ENCODE assay signal across 10 cellular contexts in the genomic region with DNA sequence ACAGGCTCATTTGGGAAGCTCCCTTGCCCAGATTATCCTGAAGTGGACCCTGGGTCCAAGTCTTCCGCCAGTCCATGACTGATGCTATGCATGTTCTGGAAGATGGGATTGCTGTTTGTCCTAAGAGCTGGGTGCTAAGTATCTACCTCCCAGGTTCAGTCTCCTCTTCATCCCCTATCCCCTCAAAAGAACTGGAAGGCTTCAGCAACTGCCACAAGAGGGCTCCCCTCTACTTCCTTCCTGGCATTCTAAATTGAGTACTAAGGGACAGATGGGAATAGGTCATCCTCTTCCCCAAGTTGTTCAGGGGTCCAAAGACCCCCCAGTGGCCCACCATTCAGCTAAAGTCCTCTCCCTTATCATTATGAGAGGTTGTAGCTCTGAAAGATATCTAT. TPM values are rescaled to one million over a fixed set of nuclear protein-coding genes. Genes with fewer than 3 reads are reported as not detected.
DNase-seq lines count a peak whose midpoint lies in the region; ATAC-seq and TF ChIP-seq lines count a peak whose summit lies in the region.
"Had no signal": no experiment of that assay in that cellular context is flagged by ENCODE, and none has a peak within 500 bp of the region (broad histone marks: within the 10 kb centered on the region; RNA-seq: fewer than 3 reads in every experiment).

No MANE protein-coding gene starts in this region.

- no peak for ATAC-seq in GM18519 (IDR thresholded peaks at IDR 0.05; ENCODE audit: low FRiP score, unreplicated experiment)

- no peak overlapping the region for H3K9ac ChIP-seq in GM23248

- H3K9me2 ChIP-seq in GM23248 (ENCODE audit: insufficient read depth) = no peaks in the 10 kb centered on the region

- H3K9me3 ChIP-seq in GM23248 (ENCODE audit: low read depth) = no peaks in the 10 kb centered on the region

- no peak overlapping the region for H2AFZ ChIP-seq in GM23248

- no peak overlapping the region for H3K4me2 ChIP-seq in GM23248 (ENCODE audit: unreplicated experiment)

- no peak for DNase-seq in AG09319 (ENCODE audit: extremely low read depth, low read depth)
- peak; percentile 37 for DNase-seq in ELR (ENCODE audit: low read depth)
- DNase-seq in SW480 (ENCODE audit: low spot score) = peak; percentile 35
- peak; percentile 40 for DNase-seq in iPS-NIHi11 (ENCODE audit: low spot score)
- no peak for DNase-seq in COLO829 (ENCODE audit: low spot score)
- DNase-seq in dorsolateral prefrontal cortex = no peak
- DNase-seq in GM23248 = no peak
- DNase-seq: foreskin melanocyte had no signal

- no peaks in the 10 kb centered on the region for H4K20me1 ChIP-seq in GM23248 (ENCODE audit: insufficient read depth)

- no peak overlapping the region for H3K4me3 ChIP-seq in dorsolateral prefrontal cortex
- no peak overlapping the region for H3K4me3 ChIP-seq in GM23248

- H3K79me2 ChIP-seq in GM23248 (ENCODE audit: insufficient read depth) = peaks cover 32% of the 10 kb centered on the region

- H3K4me1 ChIP-seq in GM23248 (ENCODE audit: insufficient read depth) = no peaks in the 10 kb centered on the region

- H3K27ac ChIP-seq in dorsolateral prefrontal cortex (no peak overlapping the region), GM23248 (no peak overlapping the region)

- 93 to 100% methylated on average over 1 of the region's 1 CpG for WGBS in GM23248 (ENCODE audit: low coverage in 1 of 2, low lambda C conversion rate in 2 of 2, missing lambda C conversion rate in 2 of 2), 2 experiments

- in situ Hi-C loops in GM23248 (cut with MboI) = no loop called here

- intact Hi-C loops in dorsolateral prefrontal cortex (cut with DNase I) = no loop called here

- H3K27me3 ChIP-seq in dorsolateral prefrontal cortex (no peaks in the 10 kb centered on the region), GM23248 (replicated peaks; ENCODE audit: insufficient read depth) (no peaks in the 10 kb centered on the region)

- TF ChIP-seq CTCF in AG09319 (IDR thresholded peaks at IDR 0.05; ENCODE audit: low read depth, low read length) (peak; percentile 8), dorsolateral prefrontal cortex (IDR thresholded peaks at IDR 0.05 in 54 of 56, conservative IDR thresholded peaks at IDR 0.05 in 2 of 56; ENCODE audit: low read depth in 1 of 56, partially characterized antibody in 56 of 56) (peak in 21 of 56 donors; percentile 8 to 53 (median 23))

- peaks cover 24% of the 10 kb centered on the region for H3K36me3 ChIP-seq in GM23248 (ENCODE audit: low read depth)

- H3F3A ChIP-seq in GM23248 (ENCODE audit: insufficient read depth) = peaks cover 17% of the 10 kb centered on the region

RNA-seq across cellular contexts. Expression of a gene that starts 9.0 kb away (rescaled TPM):
- total RNA-seq in dorsolateral prefrontal cortex = 10 to 100 TPM; 12.6 to 42.0 (median 28.8) TPM
- total RNA-seq in GM23248 (2014; rRNA removed; shearing (Covaris generic)) = 17.4 and 28.1 TPM in 2 replicates
- 158 and 159 TPM in 2 replicates for polyA plus RNA-seq in GM23248 (2016; fragmentation: Nextera tagmentation; extraction: Ambion mirVana)

RNA-seq across cellular contexts. Expression of a gene that starts 23.0 kb away (rescaled TPM):
- total RNA-seq in dorsolateral prefrontal cortex = 100 to 1,000 TPM; 265 to 726 (median 526) TPM
- 55.3 and 87.7 TPM in 2 replicates for total RNA-seq in GM23248 (2014; rRNA removed; shearing (Covaris generic))
- 65.0 and 71.7 TPM in 2 replicates for polyA plus RNA-seq in GM23248 (2016; fragmentation: Nextera tagmentation; extraction: Ambion mirVana)

RNA-seq across cellular contexts. Expression of a gene that starts 37.2 kb away (rescaled TPM):
- total RNA-seq in dorsolateral prefrontal cortex = 10 to 100 TPM in 117 of 120 experiments, 1 to 10 TPM in 3; 4.9 to 30.8 (median 18.4) TPM
- total RNA-seq in GM23248 (2014; rRNA removed; shearing (Covaris generic)) = 0.32 TPM in 1 of 2 replicates, not detected in the other
- 0.29 and 0.61 TPM in 2 replicates for polyA plus RNA-seq in GM23248 (2016; fragmentation: Nextera tagmentation; extraction: Ambion mirVana)

RNA-seq across cellular contexts. Expression of a gene that starts 43.8 kb away (rescaled TPM):
- under 1 TPM in 6 of 120 experiments, not detected in 114; 0.43 to 0.67 (median 0.55) TPM for total RNA-seq in dorsolateral prefrontal cortex
- not detected in 2 replicates for total RNA-seq in GM23248 (2014; rRNA removed; shearing (Covaris generic))
- polyA plus RNA-seq in GM23248 (2016; fragmentation: Nextera tagmentation; extraction: Ambion mirVana) = not detected in 2 replicates
- total RNA-seq: pulmonary artery endothelial cell had no signal

Comparison
In these comparisons a context has a peak if more than half of its experiments do, and no peak if none do; other contexts are left out.
1. DNase-seq: peak in ELR (single experiment), SW480 (single experiment) and iPS-NIHi11 (single experiment); none in AG09319 (single experiment), COLO829 (single experiment), dorsolateral prefrontal cortex (0 of 10) and GM23248 (single experiment).